31 cellular contexts compared by ENCODE assay signal in genomic region chr19:40220674-40221073, GRCh38. TPM values are rescaled to one million over a fixed set of nuclear protein-coding genes. Genes with fewer than 3 reads are reported as not detected.
"Had no signal": no experiment of that assay in that cellular context is flagged by ENCODE, and none has a peak within 500 bp of the region (broad histone marks: within the 10 kb centered on the region; RNA-seq: fewer than 3 reads in every experiment).

No MANE protein-coding gene starts in this region.

- H3K9me3 ChIP-seq: stomach, suprapubic skin, testis, thoracic aorta, thyroid gland, tibial artery, tibial nerve, transverse colon, upper lobe of left lung, upper lobe of right lung, uterus, vagina had no signal

- ATAC-seq: stimulated activated naive CD8-positive, alpha-beta T cell treated with anti-CD3 and anti-CD28 coated beads, Interleukin-15, Interleukin-2, amounts not matched to agents 100 U/mL and 50 U/mL, for 24 hours; upper lobe of right lung had no signal

- H3K4me3 ChIP-seq: stomach, suprapubic skin, testis, thoracic aorta, thyroid gland, tibial artery, tibial nerve, transverse colon, upper lobe of left lung, upper lobe of right lung, uterus, vagina had no signal

- H3K36me3 ChIP-seq: stomach, suprapubic skin, thoracic aorta, thyroid gland, tibial artery, tibial nerve, transverse colon, upper lobe of left lung, upper lobe of right lung, uterus, vagina had no signal

- DNase-seq: stimulated activated CD4-positive, alpha-beta T cell treated with anti-CD3 and anti-CD28 coated beads, Interleukin-2, amount 100 ng/mL, for 48 hours; stimulated activated CD4-positive, alpha-beta T cell treated with anti-CD3 and anti-CD28 coated beads, Interleukin-4, amount 100 ng/mL, for 1 hour; stimulated activated CD4-positive, alpha-beta T cell treated with anti-CD3 and anti-CD28 coated beads, Interleukin-4, amount 100 ng/mL, for 24 hours; stimulated activated CD4-positive, alpha-beta T cell treated with anti-CD3 and anti-CD28 coated beads, Interleukin-4, amount 100 ng/mL, for 4 hours; stimulated activated CD8-positive, alpha-beta memory T cell treated with anti-CD3 and anti-CD28 coated beads, Interleukin-4, amount 100 ng/mL, for 48 hours; stimulated activated naive B cell treated with anti-CD40 and anti-IgM and Interleukin-4, amounts not matched to agents 10 μg/mL and 1 μg/mL and 100 μg/mL, for 72 hours; stimulated activated naive CD4-positive, alpha-beta T cell; stimulated activated naive CD4-positive, alpha-beta T cell treated with Interleukin-2 at 50 U/mL for 16 hours; stimulated activated naive CD8-positive, alpha-beta T cell treated with anti-CD3 and anti-CD28 coated beads, Interleukin-15, amount 100 ng/mL, for 72 hours; stimulated activated naive CD8-positive, alpha-beta T cell treated with anti-CD3 and anti-CD28 coated beads, Interleukin-15, Interleukin-2, amounts not matched to agents 100 U/mL and 50 U/mL, for 24 hours; stomach; substantia nigra; testis; thyroid gland; tibial artery; transverse colon; trophoblast cell; upper lobe of left lung; upper lobe of right lung; uterus had no signal

- H3K27ac ChIP-seq: stomach, suprapubic skin, testis, thoracic aorta, thyroid gland, tibial artery, tibial nerve, transverse colon, upper lobe of left lung, upper lobe of right lung, uterus, vagina had no signal

- H3K27me3 ChIP-seq: testis, thyroid gland had no signal

- H3K4me3 Mint-ChIP-seq: stimulated activated effector memory CD8-positive, alpha-beta T cell treated with anti-CD3 and anti-CD28 coated beads, Interleukin-12 subunit alpha, Interleukin-12 subunit beta, amount 100 ng/mL, for 72 hours; stimulated activated memory B cell treated with anti-CD40 and anti-IgM and Interleukin-4, amounts not matched to agents 10 μg/mL and 1 μg/mL and 100 μg/mL, for 72 hours; stimulated activated naive B cell treated with anti-CD40 and anti-IgM and Interleukin-4, amounts not matched to agents 10 μg/mL and 1 μg/mL and 100 μg/mL, for 72 hours; stimulated activated naive CD8-positive, alpha-beta T cell treated with anti-CD3 and anti-CD28 coated beads, Interleukin-15, amount 100 ng/mL, for 72 hours; stimulated activated naive CD8-positive, alpha-beta T cell treated with anti-CD3 and anti-CD28 coated beads, Interleukin-15, Interleukin-2, amounts not matched to agents 100 ng/mL and 50 ng/mL, for 24 hours; type B pancreatic cell had no signal

- H3K4me1 ChIP-seq: testis had no signal

- H3K27ac Mint-ChIP-seq: stimulated activated effector memory CD8-positive, alpha-beta T cell treated with anti-CD3 and anti-CD28 coated beads, Interleukin-12 subunit alpha, Interleukin-12 subunit beta, amount 100 ng/mL, for 72 hours; stimulated activated memory B cell treated with anti-CD40 and anti-IgM and Interleukin-4, amounts not matched to agents 10 μg/mL and 1 μg/mL and 100 μg/mL, for 72 hours; stimulated activated naive B cell treated with anti-CD40 and anti-IgM and Interleukin-4, amounts not matched to agents 10 μg/mL and 1 μg/mL and 100 μg/mL, for 72 hours; stimulated activated naive CD8-positive, alpha-beta T cell treated with anti-CD3 and anti-CD28 coated beads, Interleukin-15, amount 100 ng/mL, for 72 hours; stimulated activated naive CD8-positive, alpha-beta T cell treated with anti-CD3 and anti-CD28 coated beads, Interleukin-15, Interleukin-2, amounts not matched to agents 100 ng/mL and 50 ng/mL, for 24 hours; type B pancreatic cell had no signal

RNA-seq across cellular contexts. Expression of gene TTC9B, which starts 2.5 kb away (rescaled TPM):
- total RNA-seq: subcutaneous adipose tissue, suprapubic skin, thoracic aorta, thyroid gland, transverse colon, upper lobe of left lung, upper lobe of right lung, ureter, uterus, vagina had no signal

RNA-seq across cellular contexts. Expression of gene CCNP, which starts 5.8 kb away (rescaled TPM):
- total RNA-seq: stomach, upper lobe of right lung, ureter, urinary bladder, vagina had no signal
